Comparison of ENCODE assay signal across 27 cellular contexts in the genomic region with DNA sequence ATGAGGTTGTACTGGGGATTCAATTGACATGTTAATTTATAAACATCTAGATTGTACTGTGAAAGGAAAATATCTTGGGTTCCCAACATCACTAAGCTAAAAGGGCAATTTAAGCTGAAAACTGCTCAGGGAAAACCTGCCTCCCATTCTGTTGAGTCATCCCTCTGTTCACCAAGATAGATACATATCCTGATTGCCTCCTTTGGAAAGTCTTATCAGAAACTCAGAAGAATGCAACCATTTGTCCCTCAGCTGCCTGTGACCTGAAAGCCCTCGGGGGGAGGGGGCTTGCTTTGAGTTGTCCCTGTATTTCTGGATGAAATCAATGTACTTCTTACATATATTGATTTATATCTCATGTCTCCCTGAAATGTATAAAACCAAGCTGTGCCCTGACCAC.
"Had no signal": no experiment of that assay in that cellular context is flagged by ENCODE, and none has a peak within 500 bp of the region (broad histone marks: within the 10 kb centered on the region; RNA-seq: fewer than 3 reads in every experiment).

No MANE protein-coding gene starts in this region.

- H3K9me3 ChIP-seq: colonic mucosa, thoracic aorta, uterus had no signal

- H3K27ac ChIP-seq: colonic mucosa, gastroesophageal sphincter, parathyroid adenoma, psoas muscle, sigmoid colon, thoracic aorta, uterus had no signal

- H3K9ac ChIP-seq: parathyroid adenoma had no signal

- H3K27me3 Mint-ChIP-seq: type B pancreatic cell had no signal

- H3K27me3 ChIP-seq: colonic mucosa, gastroesophageal sphincter, sigmoid colon, uterus had no signal

- DNase-seq: activated B cell treated with CpG ODN at 0.5 μM for 24 hours; activated CD4-positive, alpha-beta T cell treated with anti-CD3 and anti-CD28 coated beads, Interleukin-2, amount 50 U/mL, for 1 hour; activated CD8-positive, alpha-beta memory T cell treated with anti-CD3 and anti-CD28 coated beads, Interleukin-2, amount 10 ng/mL, durations not matched to agents 7 days and 5 days; activated CD8-positive, alpha-beta T cell treated with anti-CD3 and anti-CD28 coated beads, Interleukin-2, amount 10 ng/mL, durations not matched to agents 7 days and 5 days; activated naive CD4-positive, alpha-beta T cell; activated T-cell treated with anti-CD3 and anti-CD28 coated beads, Interleukin-2, amount 50 U/mL, for 48 hours; anterior cingulate cortex; colonic mucosa; effector memory CD4-positive, alpha-beta T cell; hippocampal formation; immature natural killer cell; naive thymus-derived CD8-positive, alpha-beta T cell; occipital lobe; psoas muscle; sigmoid colon; small intestine; stimulated activated CD4-positive, alpha-beta T cell treated with anti-CD3 and anti-CD28 coated beads, Interleukin-4, amount 100 ng/mL, for 24 hours; uterus had no signal

- H3K4me1 Mint-ChIP-seq: activated B cell treated with CpG ODN at 0.5 μM for 24 hours; activated CD8-positive, alpha-beta memory T cell treated with anti-CD3 and anti-CD28 coated beads, Interleukin-2, amount 10 ng/mL, durations not matched to agents 7 days and 5 days; immature natural killer cell; naive thymus-derived CD8-positive, alpha-beta T cell; neural crest cell; stimulated activated effector memory CD8-positive, alpha-beta T cell treated with anti-CD3 and anti-CD28 coated beads, Interleukin-12 subunit alpha, Interleukin-12 subunit beta, amount 100 ng/mL, for 72 hours had no signal

- H3K4me3 Mint-ChIP-seq: activated B cell treated with CpG ODN at 0.5 μM for 24 hours; activated CD8-positive, alpha-beta memory T cell treated with anti-CD3 and anti-CD28 coated beads, Interleukin-2, amount 10 ng/mL, durations not matched to agents 7 days and 5 days; activated CD8-positive, alpha-beta T cell treated with anti-CD3 and anti-CD28 coated beads, Interleukin-2, amount 10 ng/mL, durations not matched to agents 7 days and 5 days; immature natural killer cell; naive thymus-derived CD8-positive, alpha-beta T cell; neural crest cell; stimulated activated effector memory CD8-positive, alpha-beta T cell treated with anti-CD3 and anti-CD28 coated beads, Interleukin-12 subunit alpha, Interleukin-12 subunit beta, amount 100 ng/mL, for 72 hours; stimulated activated naive CD8-positive, alpha-beta T cell treated with anti-CD3 and anti-CD28 coated beads, Interleukin-15, Interleukin-2, amounts not matched to agents 100 ng/mL and 50 ng/mL, for 24 hours; type B pancreatic cell had no signal

- H3K4me1 ChIP-seq: colonic mucosa, gastroesophageal sphincter, parathyroid adenoma, psoas muscle, uterus had no signal

- H2AFZ ChIP-seq: parathyroid adenoma had no signal

- H3K36me3 ChIP-seq: colonic mucosa, gastroesophageal sphincter, sigmoid colon, thoracic aorta, uterus had no signal

- H3K36me3 Mint-ChIP-seq: activated CD8-positive, alpha-beta memory T cell treated with anti-CD3 and anti-CD28 coated beads, Interleukin-2, amount 10 ng/mL, durations not matched to agents 7 days and 5 days; immature natural killer cell; stimulated activated effector memory CD8-positive, alpha-beta T cell treated with anti-CD3 and anti-CD28 coated beads, Interleukin-12 subunit alpha, Interleukin-12 subunit beta, amount 100 ng/mL, for 72 hours; type B pancreatic cell had no signal

- H3K4me3 ChIP-seq: colonic mucosa, gastroesophageal sphincter, psoas muscle, sigmoid colon, thoracic aorta, uterus had no signal

- H3K79me2 ChIP-seq: parathyroid adenoma had no signal

- H3K9me3 Mint-ChIP-seq: activated T-helper 2 cell treated with anti-CD3 and anti-CD28 coated beads, Interferon-gamma antibody, Interleukin-2, Interleukin-4, amounts not matched to agents 10 μg/mL and 5 μg/mL and 100 μg/mL, durations not matched to agents 14 hours and 24 hours and 36 hours; type B pancreatic cell had no signal

- H3K27ac Mint-ChIP-seq: activated B cell treated with CpG ODN at 0.5 μM for 24 hours; activated CD8-positive, alpha-beta memory T cell treated with anti-CD3 and anti-CD28 coated beads, Interleukin-2, amount 10 ng/mL, durations not matched to agents 7 days and 5 days; activated CD8-positive, alpha-beta T cell treated with anti-CD3 and anti-CD28 coated beads, Interleukin-2, amount 10 ng/mL, durations not matched to agents 7 days and 5 days; activated naive CD4-positive, alpha-beta T cell treated with anti-CD3 and anti-CD28 coated beads, Interleukin-2, amount 50 U/mL, for 72 hours; activated T-helper 2 cell treated with anti-CD3 and anti-CD28 coated beads, Interferon-gamma antibody, Interleukin-2, Interleukin-4, amounts not matched to agents 10 μg/mL and 5 μg/mL and 100 μg/mL, durations not matched to agents 14 hours and 24 hours and 36 hours; immature natural killer cell; naive thymus-derived CD8-positive, alpha-beta T cell; stimulated activated effector memory CD8-positive, alpha-beta T cell treated with anti-CD3 and anti-CD28 coated beads, Interleukin-12 subunit alpha, Interleukin-12 subunit beta, amount 100 ng/mL, for 72 hours; stimulated activated naive CD8-positive, alpha-beta T cell treated with anti-CD3 and anti-CD28 coated beads, Interleukin-15, Interleukin-2, amounts not matched to agents 100 ng/mL and 50 ng/mL, for 24 hours; type B pancreatic cell had no signal
